In genomic region chr1:248380854-248381253, GRCh38 we compare ENCODE assay signal across 1 cellular context.
A peak's percentile ranks its signal among the peaks of the same experiment; 100 is the strongest.
TF ChIP-seq lines count a peak whose summit lies in the region.

No MANE protein-coding gene starts in this region.

TF ChIP-seq in K562, 482 proteins besides CTCF, POLR2A, EP300 and RAD21:
- TF ChIP-seq, protein P1, sequence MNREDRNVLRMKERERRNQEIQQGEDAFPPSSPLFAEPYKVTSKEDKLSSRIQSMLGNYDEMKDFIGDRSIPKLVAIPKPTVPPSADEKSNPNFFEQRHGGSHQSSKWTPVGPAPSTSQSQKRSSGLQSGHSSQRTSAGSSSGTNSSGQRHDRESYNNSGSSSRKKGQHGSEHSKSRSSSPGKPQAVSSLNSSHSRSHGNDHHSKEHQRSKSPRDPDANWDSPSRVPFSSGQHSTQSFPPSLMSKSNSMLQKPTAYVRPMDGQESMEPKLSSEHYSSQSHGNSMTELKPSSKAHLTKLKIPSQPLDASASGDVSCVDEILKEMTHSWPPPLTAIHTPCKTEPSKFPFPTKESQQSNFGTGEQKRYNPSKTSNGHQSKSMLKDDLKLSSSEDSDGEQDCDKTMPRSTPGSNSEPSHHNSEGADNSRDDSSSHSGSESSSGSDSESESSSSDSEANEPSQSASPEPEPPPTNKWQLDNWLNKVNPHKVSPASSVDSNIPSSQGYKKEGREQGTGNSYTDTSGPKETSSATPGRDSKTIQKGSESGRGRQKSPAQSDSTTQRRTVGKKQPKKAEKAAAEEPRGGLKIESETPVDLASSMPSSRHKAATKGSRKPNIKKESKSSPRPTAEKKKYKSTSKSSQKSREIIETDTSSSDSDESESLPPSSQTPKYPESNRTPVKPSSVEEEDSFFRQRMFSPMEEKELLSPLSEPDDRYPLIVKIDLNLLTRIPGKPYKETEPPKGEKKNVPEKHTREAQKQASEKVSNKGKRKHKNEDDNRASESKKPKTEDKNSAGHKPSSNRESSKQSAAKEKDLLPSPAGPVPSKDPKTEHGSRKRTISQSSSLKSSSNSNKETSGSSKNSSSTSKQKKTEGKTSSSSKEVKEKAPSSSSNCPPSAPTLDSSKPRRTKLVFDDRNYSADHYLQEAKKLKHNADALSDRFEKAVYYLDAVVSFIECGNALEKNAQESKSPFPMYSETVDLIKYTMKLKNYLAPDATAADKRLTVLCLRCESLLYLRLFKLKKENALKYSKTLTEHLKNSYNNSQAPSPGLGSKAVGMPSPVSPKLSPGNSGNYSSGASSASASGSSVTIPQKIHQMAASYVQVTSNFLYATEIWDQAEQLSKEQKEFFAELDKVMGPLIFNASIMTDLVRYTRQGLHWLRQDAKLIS (CRISPR knock-in tag; IDR thresholded peaks at IDR 0.05): no peak
- TF ChIP-seq HNRNPL (IDR thresholded peaks at IDR 0.05; ENCODE audit: low read depth, low read length) (no peak), KLF13 (tag; IDR thresholded peaks at IDR 0.05; ENCODE audit: borderline replicate concordance, low read depth) (no peak), POLR3A (IDR thresholded peaks at IDR 0.05; ENCODE audit: borderline replicate concordance, extremely low read depth, insufficient read depth, insufficient read length) (no peak), TAF9B (IDR thresholded peaks at IDR 0.05; ENCODE audit: partially characterized antibody) (no peak), FOXA3 (CRISPR knock-in tag; conservative IDR thresholded peaks at IDR 0.05 in 1 of 2, IDR thresholded peaks at IDR 0.05 in 1 of 2) (peak in 1 of 2 experiments; percentile 82; a peak in 2 of 4 replicates), ZNF12 (CRISPR knock-in tag; IDR thresholded peaks at IDR 0.05) (no peak), NFATC3 (IDR thresholded peaks at IDR 0.05) (no peak), TOE1 (IDR thresholded peaks at IDR 0.05; ENCODE audit: borderline replicate concordance) (no peak), TOE1 (CRISPR knock-in tag; IDR thresholded peaks at IDR 0.05; ENCODE audit: borderline replicate concordance, low read depth) (no peak), LEF1 (IDR thresholded peaks at IDR 0.05) (no peak), TFAM (CRISPR knock-in tag; conservative IDR thresholded peaks at IDR 0.05) (no peak), HDAC3 (IDR thresholded peaks at IDR 0.05; ENCODE audit: borderline replicate concordance, partially characterized antibody) (no peak), PHF8 (IDR thresholded peaks at IDR 0.05; ENCODE audit: borderline replicate concordance, low read length) (no peak), ILF3 (IDR thresholded peaks at IDR 0.05; ENCODE audit: borderline replicate concordance) (no peak), ERF (CRISPR knock-in tag; IDR thresholded peaks at IDR 0.05) (no peak), ZNF277 (CRISPR knock-in tag; IDR thresholded peaks at IDR 0.05; ENCODE audit: borderline replicate concordance) (no peak), ATF6 (CRISPR knock-in tag; IDR thresholded peaks at IDR 0.05) (no peak), ZBTB8A (IDR thresholded peaks at IDR 0.05; ENCODE audit: partially characterized antibody) (no peak), SREBF1 (IDR thresholded peaks at IDR 0.05; ENCODE audit: borderline replicate concordance, low read depth, low read length) (no peak), TCF3 (CRISPR knock-in tag; IDR thresholded peaks at IDR 0.05) (no peak), SMARCA5 (IDR thresholded peaks at IDR 0.05) (no peak), ATF4 (CRISPR knock-in tag; IDR thresholded peaks at IDR 0.05) (peak; percentile 51; the same call in 1 of the 2 replicates), ZNF282 (CRISPR knock-in tag; IDR thresholded peaks at IDR 0.05) (no peak), GABPA (tag; conservative IDR thresholded peaks at IDR 0.05; ENCODE audit: low read depth) (0 out of 2 replicates have a peak, but pooled peaks have one; percentile 15), ZNF586 (CRISPR knock-in tag; conservative IDR thresholded peaks at IDR 0.05) (no peak), RBBP5 (IDR thresholded peaks at IDR 0.05; ENCODE audit: borderline replicate concordance, insufficient read depth, low read length, poor library complexity, severe bottlenecking) (no peak), CEBPG (CRISPR knock-in tag; IDR thresholded peaks at IDR 0.05) (no peak), CEBPG (tag; conservative IDR thresholded peaks at IDR 0.05 in 1 of 2, IDR thresholded peaks at IDR 0.05 in 1 of 2) (peak in 1 of 2 experiments; percentile 36; a peak in 1 of 4 replicates), ZNF124 (CRISPR knock-in tag; IDR thresholded peaks at IDR 0.05) (no peak), PPARD (CRISPR knock-in tag; IDR thresholded peaks at IDR 0.05) (no peak)
- TF ChIP-seq, protein P2, sequence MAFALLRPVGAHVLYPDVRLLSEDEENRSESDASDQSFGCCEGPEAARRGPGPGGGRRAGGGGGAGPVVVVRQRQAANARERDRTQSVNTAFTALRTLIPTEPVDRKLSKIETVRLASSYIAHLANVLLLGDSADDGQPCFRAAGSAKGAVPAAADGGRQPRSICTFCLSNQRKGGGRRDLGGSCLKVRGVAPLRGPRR (CRISPR knock-in tag; IDR thresholded peaks at IDR 0.05): no peak
- TF ChIP-seq, protein P3, sequence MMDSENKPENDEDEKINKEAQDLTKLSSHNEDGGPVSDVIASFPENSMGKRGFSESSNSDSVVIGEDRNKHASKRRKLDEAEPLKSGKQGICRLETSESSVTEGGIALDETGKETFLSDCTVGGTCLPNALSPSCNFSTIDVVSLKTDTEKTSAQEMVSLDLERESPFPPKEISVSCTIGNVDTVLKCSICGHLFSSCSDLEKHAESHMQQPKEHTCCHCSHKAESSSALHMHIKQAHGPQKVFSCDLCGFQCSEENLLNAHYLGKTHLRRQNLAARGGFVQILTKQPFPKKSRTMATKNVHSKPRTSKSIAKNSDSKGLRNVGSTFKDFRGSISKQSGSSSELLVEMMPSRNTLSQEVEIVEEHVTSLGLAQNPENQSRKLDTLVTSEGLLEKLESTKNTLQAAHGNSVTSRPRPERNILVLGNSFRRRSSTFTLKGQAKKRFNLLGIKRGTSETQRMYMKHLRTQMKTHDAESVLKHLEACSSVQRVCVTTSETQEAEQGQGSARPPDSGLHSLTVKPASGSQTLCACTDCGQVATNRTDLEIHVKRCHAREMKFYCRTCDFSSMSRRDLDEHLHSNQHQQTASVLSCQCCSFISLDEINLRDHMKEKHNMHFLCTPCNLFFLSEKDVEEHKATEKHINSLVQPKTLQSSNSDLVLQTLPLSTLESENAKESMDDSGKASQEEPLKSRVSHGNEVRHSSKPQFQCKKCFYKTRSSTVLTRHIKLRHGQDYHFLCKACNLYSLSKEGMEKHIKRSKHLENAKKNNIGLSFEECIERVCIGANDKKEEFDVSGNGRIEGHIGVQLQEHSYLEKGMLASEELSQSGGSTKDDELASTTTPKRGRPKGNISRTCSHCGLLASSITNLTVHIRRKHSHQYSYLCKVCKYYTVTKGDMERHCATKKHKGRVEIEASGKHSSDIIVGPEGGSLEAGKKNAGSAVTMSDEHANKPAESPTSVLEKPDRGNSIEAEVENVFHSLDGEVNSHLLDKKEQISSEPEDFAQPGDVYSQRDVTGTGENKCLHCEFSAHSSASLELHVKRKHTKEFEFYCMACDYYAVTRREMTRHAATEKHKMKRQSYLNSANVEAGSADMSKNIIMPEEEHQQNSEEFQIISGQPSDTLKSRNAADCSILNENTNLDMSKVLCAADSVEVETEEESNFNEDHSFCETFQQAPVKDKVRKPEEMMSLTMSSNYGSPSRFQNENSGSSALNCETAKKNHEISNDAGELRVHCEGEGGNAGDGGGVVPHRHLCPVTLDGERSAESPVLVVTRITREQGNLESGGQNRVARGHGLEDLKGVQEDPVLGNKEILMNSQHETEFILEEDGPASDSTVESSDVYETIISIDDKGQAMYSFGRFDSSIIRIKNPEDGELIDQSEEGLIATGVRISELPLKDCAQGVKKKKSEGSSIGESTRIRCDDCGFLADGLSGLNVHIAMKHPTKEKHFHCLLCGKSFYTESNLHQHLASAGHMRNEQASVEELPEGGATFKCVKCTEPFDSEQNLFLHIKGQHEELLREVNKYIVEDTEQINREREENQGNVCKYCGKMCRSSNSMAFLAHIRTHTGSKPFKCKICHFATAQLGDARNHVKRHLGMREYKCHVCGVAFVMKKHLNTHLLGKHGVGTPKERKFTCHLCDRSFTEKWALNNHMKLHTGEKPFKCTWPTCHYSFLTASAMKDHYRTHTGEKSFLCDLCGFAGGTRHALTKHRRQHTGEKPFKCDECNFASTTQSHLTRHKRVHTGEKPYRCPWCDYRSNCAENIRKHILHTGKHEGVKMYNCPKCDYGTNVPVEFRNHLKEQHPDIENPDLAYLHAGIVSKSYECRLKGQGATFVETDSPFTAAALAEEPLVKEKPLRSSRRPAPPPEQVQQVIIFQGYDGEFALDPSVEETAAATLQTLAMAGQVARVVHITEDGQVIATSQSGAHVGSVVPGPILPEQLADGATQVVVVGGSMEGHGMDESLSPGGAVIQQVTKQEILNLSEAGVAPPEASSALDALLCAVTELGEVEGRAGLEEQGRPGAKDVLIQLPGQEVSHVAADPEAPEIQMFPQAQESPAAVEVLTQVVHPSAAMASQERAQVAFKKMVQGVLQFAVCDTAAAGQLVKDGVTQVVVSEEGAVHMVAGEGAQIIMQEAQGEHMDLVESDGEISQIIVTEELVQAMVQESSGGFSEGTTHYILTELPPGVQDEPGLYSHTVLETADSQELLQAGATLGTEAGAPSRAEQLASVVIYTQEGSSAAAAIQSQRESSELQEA (IDR thresholded peaks at IDR 0.05; ENCODE audit: low read depth): no peak
